In genomic region chr20:53580376-53581111, GRCh38 we compare ENCODE assay signal across 1 cellular context.
TF ChIP-seq lines count a peak whose summit lies in the region.

No MANE protein-coding gene starts in this region.

TF ChIP-seq in HepG2, 621 proteins besides CTCF, POLR2A, EP300 and RAD21 (continued from another document and continues in another):
- no peak for TF ChIP-seq AFF4 (CRISPR knock-in tag; IDR thresholded peaks at IDR 0.05)
- no peak for TF ChIP-seq ZNF614 (CRISPR knock-in tag; IDR thresholded peaks at IDR 0.05; ENCODE audit: borderline replicate concordance)
- no peak for TF ChIP-seq PCBP1 (IDR thresholded peaks at IDR 0.05; ENCODE audit: borderline replicate concordance, low read depth, low read length)
- no peak for TF ChIP-seq CREBL2 (CRISPR knock-in tag; IDR thresholded peaks at IDR 0.05; ENCODE audit: borderline replicate concordance)
- TF ChIP-seq RORA (CRISPR knock-in tag; IDR thresholded peaks at IDR 0.05), result no peak
- TF ChIP-seq KAT7 (CRISPR knock-in tag; IDR thresholded peaks at IDR 0.05; ENCODE audit: borderline replicate concordance), result no peak; the same call in 1 of the 2 replicates
- TF ChIP-seq PRDM15 (CRISPR knock-in tag; IDR thresholded peaks at IDR 0.05), result no peak
- no peak for TF ChIP-seq ZNF350 (CRISPR knock-in tag; IDR thresholded peaks at IDR 0.05; ENCODE audit: borderline replicate concordance, low read depth)
- no peak for TF ChIP-seq ISX (CRISPR knock-in tag; conservative IDR thresholded peaks at IDR 0.05)
- TF ChIP-seq PBX2 (CRISPR knock-in tag; IDR thresholded peaks at IDR 0.05), result no peak
- TF ChIP-seq ZNF576 (CRISPR knock-in tag; IDR thresholded peaks at IDR 0.05), result no peak
- TF ChIP-seq ZBTB7B (CRISPR knock-in tag; IDR thresholded peaks at IDR 0.05), result no peak
- TF ChIP-seq ZUFSP (CRISPR knock-in tag; IDR thresholded peaks at IDR 0.05; ENCODE audit: borderline replicate concordance), result 0 out of 2 replicates have a peak, but pooled peaks have one; percentile 32
- TF ChIP-seq TEF (CRISPR knock-in tag; IDR thresholded peaks at IDR 0.05), result no peak
- no peak for TF ChIP-seq THAP8 (CRISPR knock-in tag; IDR thresholded peaks at IDR 0.05; ENCODE audit: borderline replicate concordance)
- no peak for TF ChIP-seq ZNF782 (CRISPR knock-in tag; IDR thresholded peaks at IDR 0.05; ENCODE audit: borderline replicate concordance)
- no peak for TF ChIP-seq DBP (CRISPR knock-in tag; IDR thresholded peaks at IDR 0.05; ENCODE audit: not compliant biosample characterization)
- TF ChIP-seq HNF1A (IDR thresholded peaks at IDR 0.05; ENCODE audit: low read depth), result no peak
- TF ChIP-seq HNF1A (CRISPR knock-in tag; IDR thresholded peaks at IDR 0.05; ENCODE audit: borderline replicate concordance), result no peak
- no peak for TF ChIP-seq ZNF878 (CRISPR knock-in tag; IDR thresholded peaks at IDR 0.05)
- no peak for TF ChIP-seq DDIT3 (CRISPR knock-in tag; IDR thresholded peaks at IDR 0.05)
- no peak for TF ChIP-seq THRA (CRISPR knock-in tag; IDR thresholded peaks at IDR 0.05; ENCODE audit: borderline replicate concordance)
- 0 out of 2 replicates have a peak, but pooled peaks have one; percentile 48 for TF ChIP-seq SPEN (CRISPR knock-in tag; IDR thresholded peaks at IDR 0.05; ENCODE audit: low read depth)
- TF ChIP-seq YEATS4 (CRISPR knock-in tag; IDR thresholded peaks at IDR 0.05; ENCODE audit: borderline replicate concordance), result no peak
- TF ChIP-seq HMGXB3 (CRISPR knock-in tag; IDR thresholded peaks at IDR 0.05; ENCODE audit: borderline replicate concordance), result no peak
